ENCODE assay signal across 2 cellular contexts in genomic region chr1:9886063-9886742, GRCh38.
TF ChIP-seq lines count a peak whose summit lies in the region.

No MANE protein-coding gene starts in this region.

TF ChIP-seq in GM23338, 12 proteins besides CTCF, POLR2A, EP300 and RAD21:
- no peak for TF ChIP-seq ZNF462 (CRISPR knock-in tag; IDR thresholded peaks at IDR 0.05)
- no peak for TF ChIP-seq ZNF114 (CRISPR knock-in tag; IDR thresholded peaks at IDR 0.05)
- TF ChIP-seq POLR2AphosphoS5 (IDR thresholded peaks at IDR 0.05; ENCODE audit: low read depth): no peak
- no peak for TF ChIP-seq EZH2phosphoT487 (IDR thresholded peaks at IDR 0.05; ENCODE audit: unreplicated experiment)
- no peak for TF ChIP-seq JUNB (IDR thresholded peaks at IDR 0.05; ENCODE audit: unreplicated experiment)
- no peak for TF ChIP-seq ZNF331 (CRISPR knock-in tag; IDR thresholded peaks at IDR 0.05; ENCODE audit: low read depth)
- no peak for TF ChIP-seq EZH2 (IDR thresholded peaks at IDR 0.05; ENCODE audit: low read depth, unreplicated experiment)
- TF ChIP-seq STAT1 (IDR thresholded peaks at IDR 0.05; ENCODE audit: unreplicated experiment): no peak

TF ChIP-seq in WTC11, 78 proteins besides CTCF, POLR2A, EP300 and RAD21 (continued from another document):
- TF ChIP-seq FOXP4 (CRISPR knock-in tag; IDR thresholded peaks at IDR 0.05): no peak
- TF ChIP-seq NFYB (CRISPR knock-in tag; conservative IDR thresholded peaks at IDR 0.05; ENCODE audit: low read depth): no peak
- no peak for TF ChIP-seq TEAD4 (CRISPR knock-in tag; IDR thresholded peaks at IDR 0.05)
- no peak for TF ChIP-seq ZNF219 (CRISPR knock-in tag; IDR thresholded peaks at IDR 0.05; ENCODE audit: borderline replicate concordance)
- TF ChIP-seq ZNF317 (CRISPR knock-in tag; IDR thresholded peaks at IDR 0.05; ENCODE audit: borderline replicate concordance, low read depth): no peak
- no peak for TF ChIP-seq ZNF416 (CRISPR knock-in tag; IDR thresholded peaks at IDR 0.05)
- TF ChIP-seq, protein P1, sequence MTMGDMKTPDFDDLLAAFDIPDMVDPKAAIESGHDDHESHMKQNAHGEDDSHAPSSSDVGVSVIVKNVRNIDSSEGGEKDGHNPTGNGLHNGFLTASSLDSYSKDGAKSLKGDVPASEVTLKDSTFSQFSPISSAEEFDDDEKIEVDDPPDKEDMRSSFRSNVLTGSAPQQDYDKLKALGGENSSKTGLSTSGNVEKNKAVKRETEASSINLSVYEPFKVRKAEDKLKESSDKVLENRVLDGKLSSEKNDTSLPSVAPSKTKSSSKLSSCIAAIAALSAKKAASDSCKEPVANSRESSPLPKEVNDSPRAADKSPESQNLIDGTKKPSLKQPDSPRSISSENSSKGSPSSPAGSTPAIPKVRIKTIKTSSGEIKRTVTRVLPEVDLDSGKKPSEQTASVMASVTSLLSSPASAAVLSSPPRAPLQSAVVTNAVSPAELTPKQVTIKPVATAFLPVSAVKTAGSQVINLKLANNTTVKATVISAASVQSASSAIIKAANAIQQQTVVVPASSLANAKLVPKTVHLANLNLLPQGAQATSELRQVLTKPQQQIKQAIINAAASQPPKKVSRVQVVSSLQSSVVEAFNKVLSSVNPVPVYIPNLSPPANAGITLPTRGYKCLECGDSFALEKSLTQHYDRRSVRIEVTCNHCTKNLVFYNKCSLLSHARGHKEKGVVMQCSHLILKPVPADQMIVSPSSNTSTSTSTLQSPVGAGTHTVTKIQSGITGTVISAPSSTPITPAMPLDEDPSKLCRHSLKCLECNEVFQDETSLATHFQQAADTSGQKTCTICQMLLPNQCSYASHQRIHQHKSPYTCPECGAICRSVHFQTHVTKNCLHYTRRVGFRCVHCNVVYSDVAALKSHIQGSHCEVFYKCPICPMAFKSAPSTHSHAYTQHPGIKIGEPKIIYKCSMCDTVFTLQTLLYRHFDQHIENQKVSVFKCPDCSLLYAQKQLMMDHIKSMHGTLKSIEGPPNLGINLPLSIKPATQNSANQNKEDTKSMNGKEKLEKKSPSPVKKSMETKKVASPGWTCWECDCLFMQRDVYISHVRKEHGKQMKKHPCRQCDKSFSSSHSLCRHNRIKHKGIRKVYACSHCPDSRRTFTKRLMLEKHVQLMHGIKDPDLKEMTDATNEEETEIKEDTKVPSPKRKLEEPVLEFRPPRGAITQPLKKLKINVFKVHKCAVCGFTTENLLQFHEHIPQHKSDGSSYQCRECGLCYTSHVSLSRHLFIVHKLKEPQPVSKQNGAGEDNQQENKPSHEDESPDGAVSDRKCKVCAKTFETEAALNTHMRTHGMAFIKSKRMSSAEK (CRISPR knock-in tag; IDR thresholded peaks at IDR 0.05; ENCODE audit: borderline replicate concordance): no peak
- TF ChIP-seq GRHL2 (CRISPR knock-in tag; IDR thresholded peaks at IDR 0.05; ENCODE audit: insufficient replicate concordance, severe bottlenecking): no peak
- TF ChIP-seq, protein P2, sequence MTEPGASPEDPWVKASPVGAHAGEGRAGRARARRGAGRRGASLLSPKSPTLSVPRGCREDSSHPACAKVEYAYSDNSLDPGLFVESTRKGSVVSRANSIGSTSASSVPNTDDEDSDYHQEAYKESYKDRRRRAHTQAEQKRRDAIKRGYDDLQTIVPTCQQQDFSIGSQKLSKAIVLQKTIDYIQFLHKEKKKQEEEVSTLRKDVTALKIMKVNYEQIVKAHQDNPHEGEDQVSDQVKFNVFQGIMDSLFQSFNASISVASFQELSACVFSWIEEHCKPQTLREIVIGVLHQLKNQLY (CRISPR knock-in tag; IDR thresholded peaks at IDR 0.05): no peak
- no peak for TF ChIP-seq GTF2I (CRISPR knock-in tag; conservative IDR thresholded peaks at IDR 0.05)
- no peak for TF ChIP-seq ZNF423 (CRISPR knock-in tag; IDR thresholded peaks at IDR 0.05)
- TF ChIP-seq, protein P3, sequence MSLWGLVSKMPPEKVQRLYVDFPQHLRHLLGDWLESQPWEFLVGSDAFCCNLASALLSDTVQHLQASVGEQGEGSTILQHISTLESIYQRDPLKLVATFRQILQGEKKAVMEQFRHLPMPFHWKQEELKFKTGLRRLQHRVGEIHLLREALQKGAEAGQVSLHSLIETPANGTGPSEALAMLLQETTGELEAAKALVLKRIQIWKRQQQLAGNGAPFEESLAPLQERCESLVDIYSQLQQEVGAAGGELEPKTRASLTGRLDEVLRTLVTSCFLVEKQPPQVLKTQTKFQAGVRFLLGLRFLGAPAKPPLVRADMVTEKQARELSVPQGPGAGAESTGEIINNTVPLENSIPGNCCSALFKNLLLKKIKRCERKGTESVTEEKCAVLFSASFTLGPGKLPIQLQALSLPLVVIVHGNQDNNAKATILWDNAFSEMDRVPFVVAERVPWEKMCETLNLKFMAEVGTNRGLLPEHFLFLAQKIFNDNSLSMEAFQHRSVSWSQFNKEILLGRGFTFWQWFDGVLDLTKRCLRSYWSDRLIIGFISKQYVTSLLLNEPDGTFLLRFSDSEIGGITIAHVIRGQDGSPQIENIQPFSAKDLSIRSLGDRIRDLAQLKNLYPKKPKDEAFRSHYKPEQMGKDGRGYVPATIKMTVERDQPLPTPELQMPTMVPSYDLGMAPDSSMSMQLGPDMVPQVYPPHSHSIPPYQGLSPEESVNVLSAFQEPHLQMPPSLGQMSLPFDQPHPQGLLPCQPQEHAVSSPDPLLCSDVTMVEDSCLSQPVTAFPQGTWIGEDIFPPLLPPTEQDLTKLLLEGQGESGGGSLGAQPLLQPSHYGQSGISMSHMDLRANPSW (CRISPR knock-in tag; conservative IDR thresholded peaks at IDR 0.05; ENCODE audit: low read depth): no peak
- TF ChIP-seq CREB1 (CRISPR knock-in tag; IDR thresholded peaks at IDR 0.05): no peak
- no peak for TF ChIP-seq TCF7 (CRISPR knock-in tag; IDR thresholded peaks at IDR 0.05; ENCODE audit: low read depth)
- no peak for TF ChIP-seq PRRX2 (CRISPR knock-in tag; IDR thresholded peaks at IDR 0.05)
